ENCODE assay signal across 24 cellular contexts in genomic region chr2:148865515-148865914, GRCh38. TPM values are rescaled to one million over a fixed set of nuclear protein-coding genes. Genes with fewer than 3 reads are reported as not detected.
DNase-seq lines count a peak whose midpoint lies in the region; ATAC-seq, FAIRE-seq and TF ChIP-seq lines count a peak whose summit lies in the region.
"Had no signal": no experiment of that assay in that cellular context is flagged by ENCODE, and none has a peak within 500 bp of the region (broad histone marks: within the 10 kb centered on the region; RNA-seq: fewer than 3 reads in every experiment).

No MANE protein-coding gene starts in this region.

- no peak overlapping the region for H4K91ac ChIP-seq in H1 (replicated peaks; ENCODE audit: insufficient read length, low read length)

- H3K27ac ChIP-seq in GM23338 (ENCODE audit: low read depth) (no peak overlapping the region), H1 (ENCODE audit: low read depth, low read length) (no peak overlapping the region)
- H3K27ac ChIP-seq: C4-2B, GM23248 had no signal

- no peak for DNase-seq in GM23338 (ENCODE audit: low spot score)
- peak; percentile 87 for DNase-seq in NCI-H2227 treated with DMSO at 0.1 percent for 48 hours (lab: John Stamatoyannopoulos, UW)
- DNase-seq in H1 (ENCODE audit: low read depth in 1 of 2, low spot score in 2 of 2), result no peak
- DNase-seq in retina, result peak; percentile 37
- DNase-seq: ACHN; AML-193; Caco-2; CD4-positive, alpha-beta T cell; GM23248; H7; HFFc6; IMR-90 had no signal

- TF ChIP-seq EP300 in H1 (IDR thresholded peaks at IDR 0.05; ENCODE audit: borderline replicate concordance in 1 of 2, low read depth in 2 of 2, low read length in 2 of 2), result no peak

- H3K36me3 ChIP-seq in GM23338 (ENCODE audit: insufficient read depth) (no peaks in the 10 kb centered on the region; the same call in 1 of the 2 replicates), H1 (ENCODE audit: control insufficient read depth in 2 of 4, insufficient read depth in 4 of 4, low read length in 3 of 4) (no peaks in the 10 kb centered on the region)

- no peak overlapping the region for H3K23ac ChIP-seq in H1 (ENCODE audit: insufficient read length)

- no peak overlapping the region for H2BK20ac ChIP-seq in H1 (ENCODE audit: low read length)

- ATAC-seq in GM23338 (no peak), GM21447 (IDR thresholded peaks at IDR 0.05; ENCODE audit: unreplicated experiment) (no peak), GM18907 (IDR thresholded peaks at IDR 0.05; ENCODE audit: unreplicated experiment) (no peak), HG03135 (IDR thresholded peaks at IDR 0.05; ENCODE audit: unreplicated experiment) (no peak)
- ATAC-seq: HCT116, K562 had no signal

- H2AFZ ChIP-seq in GM23338 (peak overlapping the region; percentile 52; the same call in 1 of the 2 replicates), H1 (ENCODE audit: low read length) (0 out of 2 replicates have a peak overlapping the region, but pooled peaks have one; percentile 20)
- H2AFZ ChIP-seq: GM23248 had no signal

- WGBS in H1 (ENCODE audit: extremely low coverage in 1 of 2, insufficient coverage in 1 of 2, insufficient read length in 1 of 2, insufficient replicate concordance in 2 of 2, low coverage in 1 of 2, low lambda C conversion rate in 2 of 2, missing lambda C conversion rate in 1 of 2), 2 experiments, result 95% methylated on average over 6 of the region's 6 CpGs; no CpG with 5 or more reads in 1 of the 2 experiments

- H3K9me3 Mint-ChIP-seq in GM23338, result no peaks in the 10 kb centered on the region; the same call in 2 of the 3 replicates
- H3K9me3 Mint-ChIP-seq: CD4-positive, alpha-beta T cell; HFFc6 had no signal

- no peak overlapping the region for H3K4ac ChIP-seq in H1 (replicated peaks; ENCODE audit: insufficient read length, low read depth, low read length)

- H3K56ac ChIP-seq in H1 (replicated peaks; ENCODE audit: insufficient read length, low read depth, low read length), result no peak overlapping the region

- H2BK5ac ChIP-seq in H1 (ENCODE audit: low read depth, low read length), result no peak overlapping the region

- no peak overlapping the region for H3K18ac ChIP-seq in H1 (ENCODE audit: extremely low read depth, low read length)

- H3K4me3 ChIP-seq in GM23338 (no peak overlapping the region), H1 (ENCODE audit: extremely low read depth in 1 of 4, insufficient read depth in 2 of 4, low read depth in 3 of 4, low read length in 4 of 4) (no peak overlapping the region)
- H3K4me3 ChIP-seq: GM23248, K562 had no signal

- no peak for TF ChIP-seq POLR2A in H1 (IDR thresholded peaks at IDR 0.05; ENCODE audit: control extremely low read depth in 1 of 2, low read depth in 2 of 2, low read length in 2 of 2)

- no peak overlapping the region for H2AK5ac ChIP-seq in H1 (ENCODE audit: low read depth, low read length)

- peaks cover 5% of the 10 kb centered on the region for H3K27me3 Mint-ChIP-seq in GM23338 (ENCODE audit: insufficient read depth, low read depth, poor library complexity)

- H3K36me3 Mint-ChIP-seq in GM23338 (ENCODE audit: low read depth), result no peaks in the 10 kb centered on the region

- H3K9me3 ChIP-seq in H1 (ENCODE audit: insufficient read depth in 2 of 2, low read depth in 1 of 2, low read length in 1 of 2), result no peaks in the 10 kb centered on the region
- H3K9me3 ChIP-seq: Caco-2 had no signal

- peaks cover 7% of the 10 kb centered on the region; the same call in 1 of the 2 replicates for H3K9me2 ChIP-seq in GM23338 (ENCODE audit: insufficient read depth)

- no peak for TF ChIP-seq CTCF in GM23338 (conservative IDR thresholded peaks at IDR 0.05; ENCODE audit: low read depth in 2 of 2)
- no peak for TF ChIP-seq CTCF in H1 (IDR thresholded peaks at IDR 0.05; ENCODE audit: control extremely low read depth in 1 of 3, insufficient read depth in 1 of 3, low read depth in 1 of 3, low read length in 3 of 3)

- H3F3A ChIP-seq in GM23338 (replicated peaks; ENCODE audit: low read depth), result no peaks in the 10 kb centered on the region

- H3K4me1 ChIP-seq in GM23338 (ENCODE audit: insufficient read depth) (no peaks in the 10 kb centered on the region), H1 (replicated peaks in 1 of 4; ENCODE audit: control insufficient read depth in 3 of 4, insufficient read depth in 4 of 4, low read length in 3 of 4) (no peaks in the 10 kb centered on the region)
- H3K4me1 ChIP-seq: Caco-2 had no signal

- no peak overlapping the region for H3K9ac ChIP-seq in H1 (replicated peaks in 1 of 4; ENCODE audit: extremely low read depth in 1 of 4, low read depth in 3 of 4, low read length in 3 of 4)
- H3K9ac ChIP-seq: GM23248 had no signal

- H4K8ac ChIP-seq in H1 (ENCODE audit: extremely low read depth, insufficient read depth, low read length), result no peak overlapping the region

- no peak overlapping the region for H3K14ac ChIP-seq in H1 (ENCODE audit: insufficient read length)

- POLR2A ChIA-PET in H1 (lab: Charles Lee; ENCODE audit: partially characterized antibody), result interaction anchor here (0.8 kb wide), 1 partner anchor 13 kb away, joined by 3 read pairs; no protein-coding TSS in a partner anchor

- H3K27me3 ChIP-seq in GM23338 (ENCODE audit: insufficient read depth) (no peaks in the 10 kb centered on the region), H1 (replicated peaks in 1 of 4; ENCODE audit: control insufficient read depth in 3 of 4, extremely low read depth in 1 of 4, insufficient read depth in 3 of 4, low read length in 3 of 4) (peaks cover 0 to 2% (median under 1%) of the 10 kb centered on the region in 4 experiments; a peak in 1 of 7 replicates)

- no peak overlapping the region for H2BK12ac ChIP-seq in H1 (ENCODE audit: low read depth, low read length)

- no peak overlapping the region for H3K27ac Mint-ChIP-seq in GM23338
- H3K27ac Mint-ChIP-seq: CD4-positive, alpha-beta T cell; HFFc6 had no signal

- no peaks in the 10 kb centered on the region for H3K79me1 ChIP-seq in H1 (ENCODE audit: low read depth, low read length)

- no peaks in the 10 kb centered on the region for H3K23me2 ChIP-seq in H1 (ENCODE audit: low read depth, low read length)

- no peak for FAIRE-seq in H1 (lab: Jason Lieb, UNC)
- FAIRE-seq: A204.1, D721Med, G401.6, GM12892, GM18507, HTR-8/SVneo, K562 had no signal

- TF ChIP-seq RAD21 in H1 (IDR thresholded peaks at IDR 0.05 in 1 of 2, conservative IDR thresholded peaks at IDR 0.05 in 1 of 2; ENCODE audit: low read depth in 2 of 2, low read length in 2 of 2), result no peak

- H4K20me1 ChIP-seq in GM23338 (replicated peaks; ENCODE audit: insufficient read depth), result no peaks in the 10 kb centered on the region
- no peaks in the 10 kb centered on the region for H4K20me1 ChIP-seq in H1 (replicated peaks in 1 of 2; ENCODE audit: control insufficient read depth in 1 of 2, insufficient read depth in 2 of 2, low read length in 2 of 2)

- H2BK120ac ChIP-seq in H1 (replicated peaks; ENCODE audit: low read depth, low read length), result no peak overlapping the region

- H4K5ac ChIP-seq in H1 (ENCODE audit: insufficient read length, low read depth, low read length), result no peak overlapping the region

- no peaks in the 10 kb centered on the region for H3K79me2 ChIP-seq in GM23338 (replicated peaks; ENCODE audit: insufficient read depth)
- H3K79me2 ChIP-seq in H1 (ENCODE audit: control insufficient read depth in 1 of 2, insufficient read depth in 2 of 2, low read length in 2 of 2), result no peaks in the 10 kb centered on the region

- no peak overlapping the region for H2BK15ac ChIP-seq in H1 (ENCODE audit: low read length)

- no peak overlapping the region for H3K4me2 ChIP-seq in GM23338
- H3K4me2 ChIP-seq in H1 (ENCODE audit: insufficient read depth in 1 of 2, low read depth in 2 of 2, low read length in 2 of 2), result no peak overlapping the region

- peaks cover 7% of the 10 kb centered on the region; the same call in 2 of the 3 replicates for H3K4me1 Mint-ChIP-seq in GM23338

- CTCF ChIA-PET in H1 (lab: Charles Lee; ENCODE audit: partially characterized antibody), result interaction anchor here (0.6 to 1.2 kb wide), 3 partner anchors 9 to 100 kb away, joined by 3 read pairs; partner anchors contain the start of gene KIF5C

- no peak overlapping the region for H3K4me3 Mint-ChIP-seq in GM23338
- H3K4me3 Mint-ChIP-seq: CD4-positive, alpha-beta T cell; HFFc6 had no signal

TF ChIP-seq in GM23338, 12 proteins besides CTCF, POLR2A, EP300 and RAD21:
- no peak for TF ChIP-seq CREB1 (CRISPR knock-in tag; IDR thresholded peaks at IDR 0.05; ENCODE audit: low read depth)
TF ChIP-seq in GM23338: peak in this region for 0.

TF ChIP-seq in H1, 55 proteins besides CTCF, POLR2A, EP300 and RAD21:
- TF ChIP-seq CBX5 (IDR thresholded peaks at IDR 0.05; ENCODE audit: low read depth, low read length) (no peak), USF2 (IDR thresholded peaks at IDR 0.05; ENCODE audit: low read length) (no peak), GTF2F1 (IDR thresholded peaks at IDR 0.05; ENCODE audit: borderline replicate concordance, low read depth, low read length) (no peak), SP1 (IDR thresholded peaks at IDR 0.05; ENCODE audit: low read depth, low read length) (no peak), SP4 (IDR thresholded peaks at IDR 0.05; ENCODE audit: low read length) (no peak), SRF (IDR thresholded peaks at IDR 0.05; ENCODE audit: low read depth, low read length) (no peak), KDM1A (IDR thresholded peaks at IDR 0.05; ENCODE audit: borderline replicate concordance, low read length) (no peak), JUN (IDR thresholded peaks at IDR 0.05; ENCODE audit: low read depth, low read length) (no peak)

RNA-seq across cellular contexts. Expression of gene KIF5C, which starts 9.5 kb away (rescaled TPM):
- total RNA-seq in GM23338 (2014; rRNA removed; shearing (Covaris generic)), result 46.5 and 49.1 TPM in 2 replicates
- polyA plus RNA-seq in GM23338 (2016; fragmentation: Nextera tagmentation; extraction: Ambion mirVana) (37.8 and 45.0 TPM in 2 replicates), H1 (2011; rRNA removed) (12.5 and 16.3 TPM in 2 replicates)
- 58.1 and 66.4 TPM in 2 replicates for total RNA-seq in H1 (2021; fragmentation: NEBNext Ultra II Directional; extraction: Animal tissue kit (Norgen Biotek cat#: 25700))
- 20.7 TPM for polyA plus RNA-seq in H1 (2011; cell fraction: cytosol; rRNA removed)
- 28.7 TPM for polyA plus RNA-seq in H1 (2011; cell fraction: nucleus; rRNA removed)
- 24.5 to 33.7 TPM (median 26.6 TPM) in 4 replicates for polyA plus RNA-seq in H1 (2012, experiment 1 of 2)
- polyA plus RNA-seq in H1 (2012, experiment 2 of 2), result 2.2 TPM
- 86.6 TPM for polyA plus RNA-seq in H1 (2013, experiment 1 of 2)
- 77.4 TPM for polyA plus RNA-seq in H1 (2013, experiment 2 of 2)
- 63.7 and 65.0 TPM in 2 replicates for polyA minus RNA-seq in H1 (2011; rRNA and poly(A)+ RNA removed)
- polyA minus RNA-seq in H1 (2011; cell fraction: cytosol; rRNA and poly(A)+ RNA removed), result 30.3 TPM
- polyA minus RNA-seq in H1 (2011; cell fraction: nucleus; rRNA and poly(A)+ RNA removed), result 42.4 TPM

Comparison
In these comparisons a context has a peak if more than half of its experiments do, and no peak if none do; other contexts are left out.
1. DNase-seq: peak in NCI-H2227 treated with DMSO at 0.1 percent for 48 hours (single experiment) and retina (single experiment); none in GM23338 (single experiment) and H1 (0 of 2).